27 cellular contexts compared by ENCODE assay signal in the genomic region with DNA sequence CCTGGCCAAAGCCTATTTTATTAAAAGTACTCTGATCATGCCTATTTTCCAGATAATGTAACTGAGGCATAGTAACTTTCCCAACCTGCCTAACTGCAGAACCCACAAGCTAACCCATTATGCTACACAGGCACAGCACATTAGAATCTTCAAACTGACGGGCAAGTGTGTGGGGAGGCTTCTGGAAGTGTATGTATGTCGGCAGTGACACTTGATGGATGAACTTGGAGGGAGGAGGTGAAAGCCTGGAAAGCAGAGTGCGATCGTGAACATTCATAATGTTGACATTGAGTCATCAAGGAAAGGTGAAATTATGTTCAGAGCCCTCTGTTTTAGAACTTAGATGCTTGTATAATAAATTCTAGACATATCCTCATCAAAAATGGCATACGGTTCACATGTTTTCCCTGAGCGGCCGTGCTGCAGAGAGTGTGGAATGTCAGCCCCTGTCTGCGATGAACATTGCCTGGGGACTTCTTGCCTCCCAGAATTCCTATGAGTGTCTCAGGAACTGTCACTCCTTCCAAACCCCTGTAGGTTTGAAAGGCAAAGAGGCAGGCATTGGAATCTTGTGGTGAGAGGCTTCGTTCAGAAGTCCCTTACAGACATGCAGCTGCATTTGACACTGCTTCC.
"Had no signal": no experiment of that assay in that cellular context is flagged by ENCODE, and none has a peak within 500 bp of the region (broad histone marks: within the 10 kb centered on the region; RNA-seq: fewer than 3 reads in every experiment).

No MANE protein-coding gene starts in this region.

- H3K4me3 Mint-ChIP-seq: immature natural killer cell; mesothelial cell of epicardium; naive thymus-derived CD4-positive, alpha-beta T cell; natural killer cell treated with Interleukin-12 subunit alpha and Interleukin-12 subunit beta and Interleukin-15 and Interleukin-18, amount 100 ng/mL, for 72 hours; neural crest cell; stimulated activated naive B cell treated with anti-CD40 and anti-IgM and Interleukin-4, amounts not matched to agents 10 μg/mL and 1 μg/mL and 100 μg/mL, for 72 hours had no signal

- H3K4me1 Mint-ChIP-seq: immature natural killer cell; mesothelial cell of epicardium; naive thymus-derived CD4-positive, alpha-beta T cell; neural crest cell; stimulated activated naive B cell treated with anti-CD40 and anti-IgM and Interleukin-4, amounts not matched to agents 10 μg/mL and 1 μg/mL and 100 μg/mL, for 72 hours had no signal

- H3K79me2 ChIP-seq: parathyroid adenoma had no signal

- H3K9me3 Mint-ChIP-seq: immature natural killer cell; mesothelial cell of epicardium; natural killer cell treated with Interleukin-12 subunit alpha and Interleukin-12 subunit beta and Interleukin-15 and Interleukin-18, amount 100 ng/mL, for 72 hours; neural crest cell; stimulated activated naive B cell treated with anti-CD40 and anti-IgM and Interleukin-4, amounts not matched to agents 10 μg/mL and 1 μg/mL and 100 μg/mL, for 72 hours had no signal

- H3K4me3 ChIP-seq: left ventricle myocardium inferior, lung, mucosa of descending colon, skin epidermis, stomach, testis, thyroid gland, transverse colon, upper lobe of left lung, vagina had no signal

- H3K27ac ChIP-seq: left ventricle myocardium inferior, parathyroid adenoma, skin epidermis, stomach, testis, thyroid gland, transverse colon, upper lobe of left lung, vagina had no signal

- H3K27me3 ChIP-seq: testis, thyroid gland, upper lobe of left lung, vagina had no signal

- H3K9me3 ChIP-seq: left ventricle myocardium inferior, mucosa of descending colon, stomach, testis, thyroid gland, transverse colon, upper lobe of left lung, vagina had no signal

- H3K36me3 Mint-ChIP-seq: immature natural killer cell; mesothelial cell of epicardium; naive thymus-derived CD4-positive, alpha-beta T cell; natural killer cell treated with Interleukin-12 subunit alpha and Interleukin-12 subunit beta and Interleukin-15 and Interleukin-18, amount 100 ng/mL, for 72 hours; stimulated activated naive B cell treated with anti-CD40 and anti-IgM and Interleukin-4, amounts not matched to agents 10 μg/mL and 1 μg/mL and 100 μg/mL, for 72 hours had no signal

- H2AFZ ChIP-seq: parathyroid adenoma had no signal

- ATAC-seq: mucosa of descending colon; naive thymus-derived CD4-positive, alpha-beta T cell; natural killer cell treated with Interleukin-12 subunit alpha and Interleukin-12 subunit beta and Interleukin-15 and Interleukin-18, amount 100 ng/mL, for 72 hours; right cardiac atrium; sciatic nerve; stimulated activated naive B cell treated with anti-CD40 and anti-IgM and Interleukin-4, amounts not matched to agents 10 μg/mL and 1 μg/mL and 100 μg/mL, for 72 hours; stimulated activated naive CD8-positive, alpha-beta T cell treated with anti-CD3 and anti-CD28 coated beads, Interleukin-15, Interleukin-2, amounts not matched to agents 100 U/mL and 50 U/mL, for 24 hours had no signal

- H3K9ac ChIP-seq: parathyroid adenoma had no signal

- H3K27ac Mint-ChIP-seq: immature natural killer cell; mesothelial cell of epicardium; naive thymus-derived CD4-positive, alpha-beta T cell; natural killer cell treated with Interleukin-12 subunit alpha and Interleukin-12 subunit beta and Interleukin-15 and Interleukin-18, amount 100 ng/mL, for 72 hours; stimulated activated naive B cell treated with anti-CD40 and anti-IgM and Interleukin-4, amounts not matched to agents 10 μg/mL and 1 μg/mL and 100 μg/mL, for 72 hours had no signal

- H3K36me3 ChIP-seq: left ventricle myocardium inferior, stomach, thyroid gland, transverse colon, upper lobe of left lung, vagina had no signal

- DNase-seq: immature natural killer cell; islet precursor cell; left ventricle myocardium inferior; mesendoderm; mucosa of descending colon; naive thymus-derived CD4-positive, alpha-beta T cell; retina; right cardiac atrium; stimulated activated CD4-positive, alpha-beta T cell treated with anti-CD3 and anti-CD28 coated beads, Interleukin-12 subunit alpha, Interleukin-12 subunit beta, amount 100 ng/mL, for 4 hours; stimulated activated CD4-positive, alpha-beta T cell treated with anti-CD3 and anti-CD28 coated beads, Interleukin-15, amount 100 ng/mL, for 24 hours; stimulated activated CD4-positive, alpha-beta T cell treated with anti-CD3 and anti-CD28 coated beads, Interleukin-2, amount 100 ng/mL, for 24 hours; stimulated activated CD4-positive, alpha-beta T cell treated with anti-CD3 and anti-CD28 coated beads, Interleukin-4, amount 100 ng/mL, for 1 hour; stimulated activated naive B cell treated with anti-CD40 and anti-IgM and Interleukin-4, amounts not matched to agents 10 μg/mL and 1 μg/mL and 100 μg/mL, for 72 hours; stimulated activated naive CD8-positive, alpha-beta T cell treated with anti-CD3 and anti-CD28 coated beads, Interleukin-15, Interleukin-2, amounts not matched to agents 100 U/mL and 50 U/mL, for 24 hours; stomach; testis; thyroid gland; transverse colon; upper lobe of left lung had no signal
